8 cellular contexts compared by ENCODE assay signal in genomic region chr16:66549284-66550131, GRCh38. TPM values are rescaled to one million over a fixed set of nuclear protein-coding genes. Genes with fewer than 3 reads are reported as not detected.
DNase-seq lines count a peak whose midpoint lies in the region; ATAC-seq, FAIRE-seq and TF ChIP-seq lines count a peak whose summit lies in the region.

Gene TK2 (minus strand): TSS chr16:66550122. CDS start chr16:66550061, 61 bp downstream.

- peak; percentile 46 for DNase-seq in GM04504 (ENCODE audit: low read depth)
- DNase-seq in ascending aorta (ENCODE audit: low spot score in 2 of 2), result peak in 1 of 2 donors; percentile 85
- DNase-seq in left ventricle myocardium superior, result peak; percentile 86
- DNase-seq in posterior vena cava (ENCODE audit: low spot score), result peak; percentile 90
- peak; percentile 82 for DNase-seq in urothelium cell line (ENCODE audit: low spot score)
- no peak for DNase-seq in NCI-H2196 (lab: John Stamatoyannopoulos, UW; ENCODE audit: unreplicated experiment)

- H3K4me3 ChIP-seq in HUES6 (ENCODE audit: low read depth, low read length), result peak within 1 kb of the TSS; percentile 73
- H3K4me3 ChIP-seq in ascending aorta, result peak within 1 kb of the TSS; percentile 90 to 98

- TF ChIP-seq CTCF in ascending aorta (IDR thresholded peaks at IDR 0.05), result peak in 2 of 3 experiments; percentile 15 to 25

- ATAC-seq in left ventricle myocardium superior, result peak; percentile 68

- H3K27ac ChIP-seq in HUES6 (ENCODE audit: low read depth, low read length) (peak within 1 kb of the TSS; percentile 79), ascending aorta (peak within 1 kb of the TSS; percentile 94 to 99)

- FAIRE-seq in urothelium cell line (lab: Jason Lieb, UNC), result no peak

- no peaks in the 10 kb centered on the region for H3K36me3 ChIP-seq in HUES6 (ENCODE audit: control insufficient read depth, insufficient read depth, low read length)
- H3K36me3 ChIP-seq in ascending aorta, result peaks cover 0 to 6% of the 10 kb centered on the region in 2 donors

- H3K4me1 ChIP-seq in HUES6 (ENCODE audit: control insufficient read depth, insufficient read depth, low read length), result peaks cover 9% of the 10 kb centered on the region
- H3K4me1 ChIP-seq in ascending aorta, result peaks cover 11 to 24% of the 10 kb centered on the region in 2 donors

- H3K9me3 ChIP-seq in HUES6 (ENCODE audit: control insufficient read depth, insufficient read depth, low read depth, low read length) (peaks cover 3% of the 10 kb centered on the region), ascending aorta (no peaks in the 10 kb centered on the region)

- intact Hi-C loops in T-helper 2 cell treated with Interferon-gamma antibody and Interleukin-4, amounts not matched to agents 100 ng/mL and 5 ng/mL, for 36 hours (cut with micrococcal nuclease), result loop anchor here (2.0 to 5.0 kb wide), 3 partner anchors 25 to 148 kb away; partner anchors contain the start of gene CMTM4
- intact Hi-C loops in ascending aorta (cut with DNase I) (loop anchor here (1.0 to 2.0 kb wide), 3 partner anchors 32 to 71 kb away; partner anchors contain the start of gene CMTM3), left ventricle myocardium superior (cut with micrococcal nuclease) (loop anchor here (5.0 kb wide), 1 partner anchor 32 kb away; no protein-coding TSS in a partner anchor), posterior vena cava (cut with DNase I) (no loop called here)

- peak within 1 kb of the TSS; percentile 82 for H3K9ac ChIP-seq in HUES6 (ENCODE audit: low read length)

- H3K27me3 ChIP-seq in HUES6 (ENCODE audit: control insufficient read depth, insufficient read depth, low read length) (peaks cover 15% of the 10 kb centered on the region), ascending aorta (no peaks in the 10 kb centered on the region)

RNA-seq across cellular contexts. Expression of gene TK2, which starts in this region (rescaled TPM):
- total RNA-seq in T-helper 2 cell treated with Interferon-gamma antibody and Interleukin-4, amounts not matched to agents 100 ng/mL and 5 ng/mL, for 36 hours, result 12.9 and 16.3 TPM in 2 replicates
- 21.5 TPM for total RNA-seq in ascending aorta
- total RNA-seq in left ventricle myocardium superior, result 16.8 TPM
- 10 to 100 TPM; 23.6 to 37.2 TPM for total RNA-seq in posterior vena cava

Comparison
In these comparisons a context has a peak if more than half of its experiments do, and no peak if none do; other contexts are left out.
1. intact Hi-C loops: an anchor here in T-helper 2 cell treated with Interferon-gamma antibody and Interleukin-4, amounts not matched to agents 100 ng/mL and 5 ng/mL, for 36 hours (2.0 to 5.0 kb wide), ascending aorta (1.0 to 2.0 kb wide) and left ventricle myocardium superior (5.0 kb wide); none called in posterior vena cava.